In genomic region chr1:31739281-31739853, GRCh38 we compare ENCODE assay signal across 12 cellular contexts. TPM values are rescaled to one million over a fixed set of nuclear protein-coding genes. Genes with fewer than 3 reads are reported as not detected.
DNase-seq lines count a peak whose midpoint lies in the region; ATAC-seq and TF ChIP-seq lines count a peak whose summit lies in the region.
"Had no signal": no experiment of that assay in that cellular context is flagged by ENCODE, and none has a peak within 500 bp of the region (broad histone marks: within the 10 kb centered on the region; RNA-seq: fewer than 3 reads in every experiment).

No MANE protein-coding gene starts in this region.

- no peaks in the 10 kb centered on the region for H3K9me3 ChIP-seq in KOPT-K1 (ENCODE audit: insufficient read depth, low read length, poor library complexity, severe bottlenecking)
- H3K9me3 ChIP-seq: neutrophil had no signal

- no peak overlapping the region for H3K4me3 Mint-ChIP-seq in activated CD4-positive, alpha-beta memory T cell treated with anti-CD3 and anti-CD28 coated beads for 36 hours
- H3K4me3 Mint-ChIP-seq in effector memory CD8-positive, alpha-beta T cell: peak overlapping the region in 1 of 2 donors; percentile 41

- peak overlapping the region; percentile 2 for H3K27ac ChIP-seq in KOPT-K1 (ENCODE audit: low read depth, low read length, poor library complexity, severe bottlenecking)
- H3K27ac ChIP-seq in substantia nigra (ENCODE audit: low read depth, low read length, poor library complexity, severe bottlenecking): no peak overlapping the region
- H3K27ac ChIP-seq: KMS-11, neutrophil had no signal

- POLR2A ChIA-PET in activated CD4-positive, alpha-beta memory T cell treated with anti-CD3 and anti-CD28 coated beads for 36 hours (lab: Charles Lee): no interaction called here

- intact Hi-C loops in activated CD4-positive, alpha-beta memory T cell treated with anti-CD3 and anti-CD28 coated beads for 36 hours (cut with micrococcal nuclease): no loop called here

- peaks cover 17% of the 10 kb centered on the region for H3K4me1 Mint-ChIP-seq in activated CD4-positive, alpha-beta memory T cell treated with anti-CD3 and anti-CD28 coated beads for 36 hours (ENCODE audit: low read depth)
- peaks cover 7 to 16% of the 10 kb centered on the region in 2 donors for H3K4me1 Mint-ChIP-seq in effector memory CD8-positive, alpha-beta T cell (ENCODE audit: low read depth in 2 of 2)

- CTCF ChIA-PET in activated CD4-positive, alpha-beta memory T cell treated with anti-CD3 and anti-CD28 coated beads for 36 hours (lab: Charles Lee): interaction anchor here (1.6 to 2.0 kb wide), 2 partner anchors 24 to 50 kb away, joined by 6 read pairs; no protein-coding TSS in a partner anchor

- H3K36me3 ChIP-seq in KOPT-K1 (ENCODE audit: insufficient read depth, low read length): peaks cover 5% of the 10 kb centered on the region
- H3K36me3 ChIP-seq: neutrophil had no signal

- no peak overlapping the region for H3K27ac Mint-ChIP-seq in activated CD4-positive, alpha-beta memory T cell treated with anti-CD3 and anti-CD28 coated beads for 36 hours
- H3K27ac Mint-ChIP-seq in effector memory CD8-positive, alpha-beta T cell: peak overlapping the region in 1 of 2 donors; percentile 59

- no peaks in the 10 kb centered on the region for H3K27me3 Mint-ChIP-seq in activated CD4-positive, alpha-beta memory T cell treated with anti-CD3 and anti-CD28 coated beads for 36 hours
- H3K27me3 Mint-ChIP-seq in effector memory CD8-positive, alpha-beta T cell: no peaks in the 10 kb centered on the region

- peak; percentile 76 for DNase-seq in activated CD4-positive, alpha-beta memory T cell treated with anti-CD3 and anti-CD28 coated beads for 36 hours
- no peak for DNase-seq in effector memory CD8-positive, alpha-beta T cell
- peak; percentile 22 for DNase-seq in stimulated activated CD8-positive, alpha-beta memory T cell treated with anti-CD3 and anti-CD28 coated beads, Interleukin-12 subunit alpha, Interleukin-12 subunit beta, amount 100 ng/mL, for 4 hours (ENCODE audit: low read depth)
- DNase-seq in substantia nigra (lab: John Stamatoyannopoulos, UW) (no peak), hippocampal formation (lab: John Stamatoyannopoulos, UW) (no peak), SW 1271 (lab: John Stamatoyannopoulos, UW) (no peak)
- DNase-seq: GDM1; NK-92 treated with Interleukin-12 subunit alpha and Interleukin-12 subunit beta, amount 100 ng/mL, for 24 hours had no signal

- peak; percentile 73 for ATAC-seq in effector memory CD8-positive, alpha-beta T cell (replicated peaks)
- ATAC-seq in SK-N-SH treated with all-trans-retinoic acid at 6 μM for 48 hours: no peak

- no peaks in the 10 kb centered on the region for H3K36me3 Mint-ChIP-seq in activated CD4-positive, alpha-beta memory T cell treated with anti-CD3 and anti-CD28 coated beads for 36 hours
- H3K36me3 Mint-ChIP-seq in effector memory CD8-positive, alpha-beta T cell (ENCODE audit: insufficient read depth): no peaks in the 10 kb centered on the region

- H3K9me3 Mint-ChIP-seq in activated CD4-positive, alpha-beta memory T cell treated with anti-CD3 and anti-CD28 coated beads for 36 hours: no peaks in the 10 kb centered on the region
- H3K9me3 Mint-ChIP-seq in effector memory CD8-positive, alpha-beta T cell: no peaks in the 10 kb centered on the region

TF ChIP-seq in SK-N-SH treated with all-trans-retinoic acid at 6 μM for 48 hours, 23 proteins besides CTCF, POLR2A, EP300 and RAD21:
- no peak for TF ChIP-seq GLIS3 (CRISPR knock-in tag; IDR thresholded peaks at IDR 0.05)
- no peak for TF ChIP-seq ESRRG (CRISPR knock-in tag; IDR thresholded peaks at IDR 0.05)
- no peak for TF ChIP-seq TSHZ2 (CRISPR knock-in tag; IDR thresholded peaks at IDR 0.05)
- TF ChIP-seq BACH2 (CRISPR knock-in tag; IDR thresholded peaks at IDR 0.05; ENCODE audit: borderline replicate concordance): no peak
- no peak for TF ChIP-seq ZFP30 (CRISPR knock-in tag; IDR thresholded peaks at IDR 0.05)
- TF ChIP-seq SNAI2 (CRISPR knock-in tag; IDR thresholded peaks at IDR 0.05): no peak
- no peak for TF ChIP-seq TCF4 (CRISPR knock-in tag; IDR thresholded peaks at IDR 0.05; ENCODE audit: borderline replicate concordance)
- TF ChIP-seq RARB (CRISPR knock-in tag; IDR thresholded peaks at IDR 0.05): no peak
- no peak for TF ChIP-seq CSDC2 (CRISPR knock-in tag; IDR thresholded peaks at IDR 0.05)

RNA-seq across cellular contexts. Expression of gene ADGRB2, which starts 24.8 kb away (rescaled TPM):
- total RNA-seq in activated CD4-positive, alpha-beta memory T cell treated with anti-CD3 and anti-CD28 coated beads for 36 hours: 1 to 10 TPM; 1.6 to 1.7 TPM

RNA-seq across cellular contexts. Expression of gene COL16A1, which starts 35.5 kb away (rescaled TPM):
- under 1 TPM; 0.12 to 0.45 TPM for total RNA-seq in activated CD4-positive, alpha-beta memory T cell treated with anti-CD3 and anti-CD28 coated beads for 36 hours

Comparison
In these comparisons a context has a peak if more than half of its experiments do, and no peak if none do; other contexts are left out.
1. DNase-seq: peak in activated CD4-positive, alpha-beta memory T cell treated with anti-CD3 and anti-CD28 coated beads for 36 hours (single experiment) and stimulated activated CD8-positive, alpha-beta memory T cell treated with anti-CD3 and anti-CD28 coated beads, Interleukin-12 subunit alpha, Interleukin-12 subunit beta, amount 100 ng/mL, for 4 hours (single experiment); none in effector memory CD8-positive, alpha-beta T cell (0 of 3), substantia nigra (0 of 49), hippocampal formation (0 of 2) and SW 1271 (0 of 2).